26 cellular contexts compared by ENCODE assay signal in the genomic region with DNA sequence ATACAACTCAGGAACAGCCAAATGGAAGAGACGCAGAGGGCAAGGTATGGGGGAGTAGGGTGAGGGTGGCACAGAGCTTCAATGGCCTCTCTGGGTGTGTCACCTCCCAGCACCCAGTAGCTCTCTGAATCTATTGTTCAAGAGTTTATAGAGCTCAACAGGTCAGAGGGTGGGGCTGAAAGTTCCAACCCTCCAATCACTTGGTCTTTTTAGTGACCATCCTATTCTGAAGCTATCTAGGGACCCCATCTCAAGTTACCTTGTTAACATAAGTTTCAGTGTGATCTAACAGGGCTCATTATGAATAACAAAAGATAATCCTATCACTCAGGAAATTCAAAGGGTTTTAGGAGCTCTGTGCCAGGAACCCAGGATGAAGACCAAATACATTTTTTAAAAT. TPM values are rescaled to one million over a fixed set of nuclear protein-coding genes. Genes with fewer than 3 reads are reported as not detected.
DNase-seq lines count a peak whose midpoint lies in the region; ATAC-seq and TF ChIP-seq lines count a peak whose summit lies in the region.
"Had no signal": no experiment of that assay in that cellular context is flagged by ENCODE, and none has a peak within 500 bp of the region (broad histone marks: within the 10 kb centered on the region; RNA-seq: fewer than 3 reads in every experiment).

No MANE protein-coding gene starts in this region.

- no peak for TF ChIP-seq CTCF in WTC11 (IDR thresholded peaks at IDR 0.05)
- TF ChIP-seq CTCF in Caco-2 (IDR thresholded peaks at IDR 0.05; ENCODE audit: insufficient read depth in 1 of 2, low read depth in 1 of 2, low read length in 1 of 2, severe bottlenecking in 1 of 2, unreplicated experiment in 1 of 2): no peak
- no peak for TF ChIP-seq CTCF in MM.1S (IDR thresholded peaks at IDR 0.05; ENCODE audit: low read length)
- TF ChIP-seq CTCF in dorsolateral prefrontal cortex (IDR thresholded peaks at IDR 0.05 in 54 of 56, conservative IDR thresholded peaks at IDR 0.05 in 2 of 56; ENCODE audit: low read depth in 1 of 56, partially characterized antibody in 56 of 56): no peak

- no peak overlapping the region for H2AFZ ChIP-seq in MM.1S (ENCODE audit: low read length)

- H3K27ac ChIP-seq in MM.1S (ENCODE audit: low read length): no peak overlapping the region
- H3K27ac ChIP-seq in dorsolateral prefrontal cortex: no peak overlapping the region
- H3K27ac ChIP-seq: A549, HL-60, SK-N-MC had no signal

- H3K9me2 ChIP-seq in MM.1S (replicated peaks; ENCODE audit: insufficient read depth, low read length): no peaks in the 10 kb centered on the region

- BruUV-seq in Caco-2 (replicated peaks; lab: Mats Ljungman, UMichigan): no TSS peak

- no peaks in the 10 kb centered on the region for H3K9me3 Mint-ChIP-seq in WTC11
- no peaks in the 10 kb centered on the region for H3K9me3 Mint-ChIP-seq in Caco-2 (ENCODE audit: unreplicated experiment)
- H3K9me3 Mint-ChIP-seq: CD4-positive, alpha-beta memory T cell had no signal

- peak; percentile 67 for ATAC-seq in WTC11
- peak; percentile 73 for ATAC-seq in left colon
- ATAC-seq: A549, HepG2 had no signal

- POLR2A ChIA-PET in WTC11 (lab: Charles Lee): interaction anchor here (1.1 to 3.3 kb wide), 3 partner anchors 8 to 33 kb away, joined by 3 to 19 read pairs (median 3); a partner anchor contains a TSS
- POLR2A ChIA-PET in Caco-2 (lab: Charles Lee): no interaction called here

- H3K4me3 Mint-ChIP-seq in WTC11 (no peak overlapping the region), Caco-2 (ENCODE audit: unreplicated experiment) (no peak overlapping the region)
- H3K4me3 Mint-ChIP-seq: CD4-positive, alpha-beta memory T cell had no signal

- H3K9me3 ChIP-seq in HAP-1 (no peaks in the 10 kb centered on the region), Caco-2 (no peaks in the 10 kb centered on the region), MM.1S (replicated peaks; ENCODE audit: insufficient read depth, low read length) (no peaks in the 10 kb centered on the region)
- H3K9me3 ChIP-seq: A549 had no signal

- DNase-seq in ELF-1 (ENCODE audit: low read depth, low spot score) (peak; percentile 27), HAP-1 (ENCODE audit: low spot score in 2 of 2) (peak; percentile 34 to 69), WTC11 (ENCODE audit: low spot score) (peak; percentile 19), left colon (no peak), anterior cingulate cortex (lab: John Stamatoyannopoulos, UW) (no peak), Caco-2 (no peak), MM.1S (no peak), dorsolateral prefrontal cortex (no peak)
- DNase-seq: C1 segment of cervical spinal cord; CD4-positive, alpha-beta memory T cell; COR-L47; DMS 273 treated with DMSO at 0.1 percent for 48 hours; DMS79; EL; GF-D8; Karpas-422; NCI-H1092 treated with DMSO at 0.1 percent for 48 hours; NCI-H1436; NCI-H187; NCI-H446; NCI-H524 treated with DMSO at 0.1 percent for 48 hours; SIG-M5 had no signal

- in situ Hi-C loops in HAP-1 (cut with MboI; ENCODE audit: low sequenced_read_pairs): loop anchor here (25.0 kb wide), 1 partner anchor 367 kb away; no protein-coding TSS in a partner anchor

- no peaks in the 10 kb centered on the region for H3K36me3 Mint-ChIP-seq in WTC11
- no peaks in the 10 kb centered on the region for H3K36me3 Mint-ChIP-seq in Caco-2 (ENCODE audit: insufficient read depth, unreplicated experiment)
- H3K36me3 Mint-ChIP-seq: CD4-positive, alpha-beta memory T cell had no signal

- CTCF ChIA-PET in WTC11 (lab: Charles Lee): interaction anchor here (0.7 to 6.4 kb wide), 8 partner anchors 8 to 203 kb away, joined by 3 to 75 read pairs (median 4); a partner anchor contains a TSS
- CTCF ChIA-PET in Caco-2 (lab: Charles Lee): interaction anchor here (2.0 kb wide), 1 partner anchor 66 kb away, joined by 7 read pairs; no protein-coding TSS in a partner anchor

- H3K27me3 ChIP-seq in HAP-1 (ENCODE audit: low read depth) (no peaks in the 10 kb centered on the region), Caco-2 (replicated peaks; ENCODE audit: control insufficient read depth, insufficient read depth, low read length) (no peaks in the 10 kb centered on the region), MM.1S (replicated peaks; ENCODE audit: insufficient read depth, low read length) (no peaks in the 10 kb centered on the region), dorsolateral prefrontal cortex (no peaks in the 10 kb centered on the region)

- no peaks in the 10 kb centered on the region for H3F3A ChIP-seq in MM.1S (ENCODE audit: insufficient read depth, low read length)

- H3K4me1 Mint-ChIP-seq in WTC11: peaks cover 40% of the 10 kb centered on the region
- H3K4me1 Mint-ChIP-seq in Caco-2 (ENCODE audit: low read depth, unreplicated experiment): peaks cover 1% of the 10 kb centered on the region

- H3K79me2 ChIP-seq in MM.1S (ENCODE audit: low read length): no peaks in the 10 kb centered on the region

- H3K4me1 ChIP-seq in HAP-1 (peaks cover 24% of the 10 kb centered on the region), Caco-2 (no peaks in the 10 kb centered on the region), MM.1S (ENCODE audit: low read length) (peaks cover 20% of the 10 kb centered on the region)
- H3K4me1 ChIP-seq: A549 had no signal

- no peaks in the 10 kb centered on the region for H4K20me1 ChIP-seq in MM.1S (ENCODE audit: insufficient read depth, low read length)

- H3K27ac Mint-ChIP-seq in WTC11 (peak overlapping the region; percentile 32), Caco-2 (ENCODE audit: unreplicated experiment) (no peak overlapping the region)
- H3K27ac Mint-ChIP-seq: CD4-positive, alpha-beta memory T cell had no signal

- H3K9ac ChIP-seq in MM.1S (ENCODE audit: low read length): no peak overlapping the region

- H3K4me3 ChIP-seq in HAP-1 (no peak overlapping the region), Caco-2 (ENCODE audit: low read depth, low read length) (no peak overlapping the region), MM.1S (ENCODE audit: low read length) (no peak overlapping the region), dorsolateral prefrontal cortex (no peak overlapping the region)
- H3K4me3 ChIP-seq: A549, SK-N-MC had no signal

- intact Hi-C loops in left colon (cut with DNase I, micrococcal nuclease) (no loop called here), Caco-2 (cut with micrococcal nuclease; ENCODE audit: unreplicated experiment) (loop anchor here (5.0 kb wide), 2 partner anchors 33 to 202 kb away; a partner anchor contains a TSS), dorsolateral prefrontal cortex (cut with DNase I) (loop anchor here (5.0 to 10.0 kb wide), 4 partner anchors 33 to 132 kb away; a partner anchor contains a TSS)

- H3K4me2 ChIP-seq in MM.1S (ENCODE audit: low read depth, low read length): no peak overlapping the region
- H3K4me2 ChIP-seq: A549 had no signal

- H3K27me3 Mint-ChIP-seq in WTC11 (ENCODE audit: low read depth) (no peaks in the 10 kb centered on the region), Caco-2 (ENCODE audit: insufficient read depth, unreplicated experiment) (peaks cover 2% of the 10 kb centered on the region)

- H3K36me3 ChIP-seq in HAP-1 (replicated peaks): no peaks in the 10 kb centered on the region
- no peaks in the 10 kb centered on the region for H3K36me3 ChIP-seq in Caco-2 (ENCODE audit: control insufficient read depth, insufficient read depth, low read length)
- H3K36me3 ChIP-seq in MM.1S (replicated peaks; ENCODE audit: insufficient read depth, low read length): no peaks in the 10 kb centered on the region

TF ChIP-seq in WTC11, 78 proteins besides CTCF, POLR2A, EP300 and RAD21 (continues in another document):
- no peak for TF ChIP-seq ATF1 (CRISPR knock-in tag; IDR thresholded peaks at IDR 0.05)
- no peak for TF ChIP-seq ZNF263 (CRISPR knock-in tag; IDR thresholded peaks at IDR 0.05; ENCODE audit: low read depth)
- TF ChIP-seq, protein P1, sequence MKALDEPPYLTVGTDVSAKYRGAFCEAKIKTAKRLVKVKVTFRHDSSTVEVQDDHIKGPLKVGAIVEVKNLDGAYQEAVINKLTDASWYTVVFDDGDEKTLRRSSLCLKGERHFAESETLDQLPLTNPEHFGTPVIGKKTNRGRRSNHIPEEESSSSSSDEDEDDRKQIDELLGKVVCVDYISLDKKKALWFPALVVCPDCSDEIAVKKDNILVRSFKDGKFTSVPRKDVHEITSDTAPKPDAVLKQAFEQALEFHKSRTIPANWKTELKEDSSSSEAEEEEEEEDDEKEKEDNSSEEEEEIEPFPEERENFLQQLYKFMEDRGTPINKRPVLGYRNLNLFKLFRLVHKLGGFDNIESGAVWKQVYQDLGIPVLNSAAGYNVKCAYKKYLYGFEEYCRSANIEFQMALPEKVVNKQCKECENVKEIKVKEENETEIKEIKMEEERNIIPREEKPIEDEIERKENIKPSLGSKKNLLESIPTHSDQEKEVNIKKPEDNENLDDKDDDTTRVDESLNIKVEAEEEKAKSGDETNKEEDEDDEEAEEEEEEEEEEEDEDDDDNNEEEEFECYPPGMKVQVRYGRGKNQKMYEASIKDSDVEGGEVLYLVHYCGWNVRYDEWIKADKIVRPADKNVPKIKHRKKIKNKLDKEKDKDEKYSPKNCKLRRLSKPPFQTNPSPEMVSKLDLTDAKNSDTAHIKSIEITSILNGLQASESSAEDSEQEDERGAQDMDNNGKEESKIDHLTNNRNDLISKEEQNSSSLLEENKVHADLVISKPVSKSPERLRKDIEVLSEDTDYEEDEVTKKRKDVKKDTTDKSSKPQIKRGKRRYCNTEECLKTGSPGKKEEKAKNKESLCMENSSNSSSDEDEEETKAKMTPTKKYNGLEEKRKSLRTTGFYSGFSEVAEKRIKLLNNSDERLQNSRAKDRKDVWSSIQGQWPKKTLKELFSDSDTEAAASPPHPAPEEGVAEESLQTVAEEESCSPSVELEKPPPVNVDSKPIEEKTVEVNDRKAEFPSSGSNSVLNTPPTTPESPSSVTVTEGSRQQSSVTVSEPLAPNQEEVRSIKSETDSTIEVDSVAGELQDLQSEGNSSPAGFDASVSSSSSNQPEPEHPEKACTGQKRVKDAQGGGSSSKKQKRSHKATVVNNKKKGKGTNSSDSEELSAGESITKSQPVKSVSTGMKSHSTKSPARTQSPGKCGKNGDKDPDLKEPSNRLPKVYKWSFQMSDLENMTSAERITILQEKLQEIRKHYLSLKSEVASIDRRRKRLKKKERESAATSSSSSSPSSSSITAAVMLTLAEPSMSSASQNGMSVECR (CRISPR knock-in tag; IDR thresholded peaks at IDR 0.05; ENCODE audit: borderline replicate concordance): no peak
- TF ChIP-seq SMAD3 (CRISPR knock-in tag; IDR thresholded peaks at IDR 0.05; ENCODE audit: borderline replicate concordance): no peak

RNA-seq across cellular contexts. Expression of a gene that starts 31.2 kb away (rescaled TPM):
- 13.9 to 18.0 TPM (median 14.2 TPM) in 3 replicates for total RNA-seq in WTC11 (2021)
- total RNA-seq in left colon: 1 to 10 TPM; 2.0 to 3.1 TPM
- 2.9 and 3.1 TPM in 2 replicates for total RNA-seq in Caco-2 (2022)
- 10 to 100 TPM in 119 of 120 experiments, 1 to 10 TPM in 1; 5.5 to 31.1 (median 20.7) TPM for total RNA-seq in dorsolateral prefrontal cortex

RNA-seq across cellular contexts. Expression of a gene that starts 32.5 kb away (rescaled TPM):
- total RNA-seq in WTC11 (2021) (592 to 630 TPM (median 618 TPM) in 3 replicates), left colon (1 to 10 TPM; 4.6 to 8.6 TPM), Caco-2 (2022) (383 and 410 TPM in 2 replicates), dorsolateral prefrontal cortex (100 to 1,000 TPM in 93 of 120 experiments, 10 to 100 TPM in 27; 57.0 to 255 (median 124) TPM)

Comparison
In these comparisons a context has a peak if more than half of its experiments do, and no peak if none do; other contexts are left out.
1. DNase-seq: peak in ELF-1 (single experiment), HAP-1 (2 of 2) and WTC11 (single experiment); none in left colon (0 of 2), anterior cingulate cortex (0 of 58), Caco-2 (0 of 2), MM.1S (single experiment) and dorsolateral prefrontal cortex (0 of 10).
2. RNA of a gene that starts 32.5 kb away (total RNA-seq): 592 to 630 TPM in WTC11, 383 to 410 TPM in Caco-2 and 57.0 to 255 TPM in dorsolateral prefrontal cortex; 4.6 to 8.6 TPM in left colon; every median in the first group is over 4 times any median in the second.
3. intact Hi-C loops: an anchor here in Caco-2 (5.0 kb wide) and dorsolateral prefrontal cortex (5.0 to 10.0 kb wide); none called in left colon.